ENCODE assay signal across 10 cellular contexts in genomic region chr11:35282226-35282882, GRCh38.
DNase-seq lines count a peak whose midpoint lies in the region; ATAC-seq and TF ChIP-seq lines count a peak whose summit lies in the region.
"Had no signal": no experiment of that assay in that cellular context is flagged by ENCODE, and none has a peak within 500 bp of the region (broad histone marks: within the 10 kb centered on the region; RNA-seq: fewer than 3 reads in every experiment).

No MANE protein-coding gene starts in this region.

- H3K4me3 Mint-ChIP-seq in CD8-positive, alpha-beta memory T cell = no peak overlapping the region

- H3K36me3 ChIP-seq in CD8-positive, alpha-beta memory T cell (ENCODE audit: insufficient read depth, low read length) = no peaks in the 10 kb centered on the region
- H3K36me3 ChIP-seq in esophagus muscularis mucosa = no peaks in the 10 kb centered on the region

- TF ChIP-seq EP300 in esophagus muscularis mucosa (IDR thresholded peaks at IDR 0.05) = no peak

- H3K27me3 Mint-ChIP-seq in CD8-positive, alpha-beta memory T cell = peaks cover 0 to 1% of the 10 kb centered on the region in 2 donors

- no peak for TF ChIP-seq CTCF in esophagus muscularis mucosa (IDR thresholded peaks at IDR 0.05)

- TF ChIP-seq POLR2A in esophagus muscularis mucosa (IDR thresholded peaks at IDR 0.05; ENCODE audit: low read depth) (no peak), GM18505 (IDR thresholded peaks at IDR 0.05; ENCODE audit: borderline replicate concordance, extremely low read depth, insufficient read depth, insufficient read length) (no peak)

- H3K9me3 ChIP-seq in CD8-positive, alpha-beta memory T cell (ENCODE audit: low read length) = no peaks in the 10 kb centered on the region
- H3K9me3 ChIP-seq in esophagus muscularis mucosa = no peaks in the 10 kb centered on the region

- CTCF ChIA-PET in CD8-positive, alpha-beta memory T cell (lab: Charles Lee) = interaction anchor here (1.1 to 1.4 kb wide), 3 partner anchors 9 to 24 kb away, joined by 3 to 4 read pairs (median 3); no protein-coding TSS in a partner anchor

- no peak overlapping the region for H3K27ac ChIP-seq in CD8-positive, alpha-beta memory T cell (ENCODE audit: low read depth, low read length)
- peak overlapping the region; percentile 3 to 69 (median 31) for H3K27ac ChIP-seq in esophagus muscularis mucosa (replicated peaks in 1 of 4)

- ATAC-seq in sciatic nerve = peak; percentile 59
- no peak for ATAC-seq in GM18505 (IDR thresholded peaks at IDR 0.05; ENCODE audit: unreplicated experiment)
- ATAC-seq in GM18868 (IDR thresholded peaks at IDR 0.05; ENCODE audit: unreplicated experiment) = no peak
- no peak for ATAC-seq in HG03457 (IDR thresholded peaks at IDR 0.05; ENCODE audit: unreplicated experiment)

- DNase-seq in CD8-positive, alpha-beta memory T cell = no peak
- DNase-seq in T1000 (lab: John Stamatoyannopoulos, UW) = peak; percentile 8
- DNase-seq in esophagus muscularis mucosa (ENCODE audit: extremely low spot score) = no peak
- DNase-seq in sciatic nerve (ENCODE audit: low spot score) = no peak
- no peak for DNase-seq in cerebellar nuclear complex (lab: John Stamatoyannopoulos, UW)
- DNase-seq: central memory CD4-positive, alpha-beta T cell; NCI-H2029 treated with DMSO at 0.1 percent for 48 hours had no signal

- peak overlapping the region in 5 of 8 donors; percentile 6 to 76 (median 60) for H3K27ac Mint-ChIP-seq in CD8-positive, alpha-beta memory T cell

- H3K36me3 Mint-ChIP-seq in CD8-positive, alpha-beta memory T cell = peaks cover 0 to 14% (median 2%) of the 10 kb centered on the region in 3 donors

- intact Hi-C loops in esophagus muscularis mucosa (cut with DNase I) = no loop called here
- intact Hi-C loops in sciatic nerve (cut with DNase I) = no loop called here

- POLR2A ChIA-PET in CD8-positive, alpha-beta memory T cell (lab: Charles Lee) = no interaction called here

- H3K4me1 ChIP-seq in CD8-positive, alpha-beta memory T cell (ENCODE audit: insufficient read depth, low read length) = no peaks in the 10 kb centered on the region
- H3K4me1 ChIP-seq in esophagus muscularis mucosa = peaks cover 4 to 17% (median 10%) of the 10 kb centered on the region in 4 donors

- no peaks in the 10 kb centered on the region for H3K9me3 Mint-ChIP-seq in CD8-positive, alpha-beta memory T cell

- H3K4me1 Mint-ChIP-seq in CD8-positive, alpha-beta memory T cell = peaks cover 5 to 6% (median 6%) of the 10 kb centered on the region in 3 donors

- H3K27me3 ChIP-seq in CD8-positive, alpha-beta memory T cell (ENCODE audit: insufficient read depth, low read length, poor library complexity, severe bottlenecking) = no peaks in the 10 kb centered on the region
- H3K27me3 ChIP-seq in esophagus muscularis mucosa = no peaks in the 10 kb centered on the region

- 65% methylated on average over 2 of the region's 2 CpGs for WGBS in esophagus muscularis mucosa

- H3K4me3 ChIP-seq in CD8-positive, alpha-beta memory T cell (ENCODE audit: low read length) = no peak overlapping the region
- H3K4me3 ChIP-seq in esophagus muscularis mucosa = no peak overlapping the region
